Comparison of ENCODE assay signal across 19 cellular contexts in genomic region chr14:24741871-24742270, GRCh38.
A peak's percentile ranks its signal among the peaks of the same experiment; 100 is the strongest.
DNase-seq lines count a peak whose midpoint lies in the region; ATAC-seq and TF ChIP-seq lines count a peak whose summit lies in the region.
"Had no signal": no experiment of that assay in that cellular context is flagged by ENCODE, and none has a peak within 500 bp of the region (broad histone marks: within the 10 kb centered on the region; RNA-seq: fewer than 3 reads in every experiment).

No MANE protein-coding gene starts in this region.

- no peak overlapping the region for H3K9ac ChIP-seq in adipocyte (ENCODE audit: low read length)

- TF ChIP-seq CTCF in foreskin fibroblast (IDR thresholded peaks at IDR 0.05; ENCODE audit: low read depth, low read length) = no peak

- H3K36me3 ChIP-seq in adipocyte (ENCODE audit: control insufficient read depth, insufficient read depth, low read length, severe bottlenecking) = no peaks in the 10 kb centered on the region
- H3K36me3 ChIP-seq: heart left ventricle, ovary, vagina had no signal

- ATAC-seq in HG02884 (IDR thresholded peaks at IDR 0.05; ENCODE audit: unreplicated experiment) (no peak), HG02623 (IDR thresholded peaks at IDR 0.05; ENCODE audit: unreplicated experiment) (no peak)
- ATAC-seq: heart left ventricle had no signal

- intact Hi-C loops in cardiac septum (cut with DNase I) = no loop called here

- no peaks in the 10 kb centered on the region for H3K4me1 ChIP-seq in adipocyte (ENCODE audit: control insufficient read depth, insufficient read depth, low read length)
- H3K4me1 ChIP-seq: heart left ventricle, vagina had no signal

- H3K27me3 ChIP-seq in adipocyte (replicated peaks; ENCODE audit: control insufficient read depth, insufficient read depth, low read length) = peaks cover 13% of the 10 kb centered on the region
- H3K27me3 ChIP-seq: heart left ventricle, ovary, vagina had no signal

- no peak overlapping the region for H3K4me3 ChIP-seq in adipocyte (ENCODE audit: low read length)
- no peak overlapping the region for H3K4me3 ChIP-seq in foreskin fibroblast (ENCODE audit: low read depth in 1 of 2, low read length in 2 of 2)
- H3K4me3 ChIP-seq: heart left ventricle, ovary, SK-N-MC, vagina had no signal

- H3K9me3 ChIP-seq in adipocyte (ENCODE audit: control insufficient read depth, low read length) = no peaks in the 10 kb centered on the region
- H3K9me3 ChIP-seq: heart left ventricle, ovary, vagina had no signal

- DNase-seq in AG08395 (ENCODE audit: low spot score) = peak; percentile 30
- DNase-seq in HCEC 1CT = peak; percentile 22
- peak; percentile 25 for DNase-seq in adipocyte (ENCODE audit: low read depth)
- peak; percentile 1 to 20 for DNase-seq in foreskin fibroblast
- DNase-seq in T1000 (lab: John Stamatoyannopoulos, UW) = no peak
- no peak for DNase-seq in cardiac septum (ENCODE audit: low spot score)
- DNase-seq: activated CD4-positive, alpha-beta memory T cell treated with anti-CD3 and anti-CD28 coated beads for 36 hours; activated T-cell treated with anti-CD3 and anti-CD28 coated beads, Interleukin-2, amount 50 U/mL, for 48 hours; heart left ventricle; MM.1S; NCI-H2081 treated with DMSO at 0.1 percent for 48 hours; NCI-H524 treated with DMSO at 0.1 percent for 48 hours; OCI-M1; ovary; stimulated activated naive CD4-positive, alpha-beta T cell had no signal

Comparison
In these comparisons a context has a peak if more than half of its experiments do, and no peak if none do; other contexts are left out.
1. DNase-seq: peak in AG08395 (single experiment), HCEC 1CT (single experiment), adipocyte (single experiment) and foreskin fibroblast (2 of 2); none in T1000 (single experiment) and cardiac septum (single experiment).